In the genomic region with DNA sequence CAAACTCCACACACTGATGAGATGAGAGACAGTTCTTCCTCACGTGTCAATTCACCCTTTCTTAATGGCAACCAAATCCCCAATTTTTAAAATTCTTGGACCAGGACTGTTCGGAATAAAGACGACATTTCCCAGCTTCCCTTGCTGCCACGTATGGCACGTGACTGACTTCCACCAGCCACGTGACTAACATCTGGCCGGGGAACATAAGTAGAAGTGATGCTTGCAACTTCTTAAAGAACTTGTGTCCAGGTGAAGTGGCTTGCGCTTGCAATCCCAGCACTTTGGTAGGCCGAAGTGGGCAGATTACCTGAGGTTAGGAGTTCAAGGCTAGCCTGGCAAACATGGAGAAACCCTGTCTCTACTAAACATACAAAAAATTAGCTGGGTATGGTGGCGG, we compare ENCODE assay signal across 29 cellular contexts.
"Had no signal": no experiment of that assay in that cellular context is flagged by ENCODE, and none has a peak within 500 bp of the region (broad histone marks: within the 10 kb centered on the region; RNA-seq: fewer than 3 reads in every experiment).

No MANE protein-coding gene starts in this region.

- DNase-seq: activated CD4-positive, alpha-beta memory T cell treated with anti-CD3 and anti-CD28 coated beads for 36 hours; activated CD4-positive, alpha-beta T cell treated with anti-CD3 and anti-CD28 coated beads for 36 hours; activated CD4-positive, alpha-beta T cell treated with anti-CD3 and anti-CD28 coated beads, Interleukin-2, amount 10 ng/mL, durations not matched to agents 24 days and 14 days; activated CD4-positive, CD25-positive, alpha-beta regulatory T cell; activated CD4-positive, CD25-positive, alpha-beta regulatory T cell treated with anti-CD3 and anti-CD28 coated beads, Interleukin-2, amount 50 U/mL, for 72 hours; activated CD8-positive, alpha-beta memory T cell treated with anti-CD3 and anti-CD28 coated beads, Interleukin-2, amount 10 ng/mL, durations not matched to agents 7 days and 5 days; activated CD8-positive, alpha-beta memory T cell treated with anti-CD3 and anti-CD28 coated beads, Interleukin-2, amount 50 U/mL, for 4 hours; activated CD8-positive, alpha-beta T cell treated with anti-CD3 and anti-CD28 coated beads, Interleukin-2, amount 10 ng/mL, durations not matched to agents 7 days and 5 days; activated effector memory CD4-positive, alpha-beta T cell treated with anti-CD3 and anti-CD28 coated beads, Interleukin-2, amount 50 U/mL, for 16 hours; activated naive CD4-positive, alpha-beta T cell treated with anti-CD3 and anti-CD28 coated beads for 36 hours; activated naive CD8-positive, alpha-beta T cell treated with anti-CD3 and anti-CD28 coated beads for 36 hours; activated naive CD8-positive, alpha-beta T cell treated with anti-CD3 and anti-CD28 coated beads, Interleukin-2, amount 50 U/mL, for 24 hours; activated T-cell treated with anti-CD3 and anti-CD28 coated beads, Interleukin-2, amount 50 U/mL, for 1 hour; activated T-cell treated with anti-CD3 and anti-CD28 coated beads, Interleukin-2, amount 50 U/mL, for 48 hours; adrenal gland; amygdala; aorta; body of pancreas; caudate nucleus; cortex of kidney; dermis blood vessel endothelial cell; effector CD8-positive, alpha-beta T cell; foreskin fibroblast; T-helper 2 cell had no signal

- H3K27me3 ChIP-seq: adrenal gland, body of pancreas had no signal

- H3K4me3 ChIP-seq: adrenal gland, body of pancreas had no signal

- H3K9me3 ChIP-seq: adrenal gland, body of pancreas had no signal

- FAIRE-seq: colon, endometrium, endothelial cell of umbilical vein, frontal cortex had no signal

- H3K27ac ChIP-seq: adrenal gland, body of pancreas, epithelial cell of prostate had no signal

- H3K36me3 ChIP-seq: adrenal gland had no signal

- ATAC-seq: activated CD4-positive, alpha-beta T cell treated with anti-CD3 and anti-CD28 coated beads for 36 hours; activated CD8-positive, alpha-beta memory T cell treated with anti-CD3 and anti-CD28 coated beads, Interleukin-2, amount 10 ng/mL, durations not matched to agents 7 days and 5 days; activated CD8-positive, alpha-beta T cell treated with anti-CD3 and anti-CD28 coated beads, Interleukin-2, amount 10 ng/mL, durations not matched to agents 7 days and 5 days; activated naive CD8-positive, alpha-beta T cell treated with anti-CD3 and anti-CD28 coated beads, Interleukin-2, amount 50 U/mL, for 24 hours; body of pancreas had no signal

- H3K4me1 ChIP-seq: adrenal gland, body of pancreas had no signal
